ENCODE assay signal across 10 cellular contexts in the genomic region with DNA sequence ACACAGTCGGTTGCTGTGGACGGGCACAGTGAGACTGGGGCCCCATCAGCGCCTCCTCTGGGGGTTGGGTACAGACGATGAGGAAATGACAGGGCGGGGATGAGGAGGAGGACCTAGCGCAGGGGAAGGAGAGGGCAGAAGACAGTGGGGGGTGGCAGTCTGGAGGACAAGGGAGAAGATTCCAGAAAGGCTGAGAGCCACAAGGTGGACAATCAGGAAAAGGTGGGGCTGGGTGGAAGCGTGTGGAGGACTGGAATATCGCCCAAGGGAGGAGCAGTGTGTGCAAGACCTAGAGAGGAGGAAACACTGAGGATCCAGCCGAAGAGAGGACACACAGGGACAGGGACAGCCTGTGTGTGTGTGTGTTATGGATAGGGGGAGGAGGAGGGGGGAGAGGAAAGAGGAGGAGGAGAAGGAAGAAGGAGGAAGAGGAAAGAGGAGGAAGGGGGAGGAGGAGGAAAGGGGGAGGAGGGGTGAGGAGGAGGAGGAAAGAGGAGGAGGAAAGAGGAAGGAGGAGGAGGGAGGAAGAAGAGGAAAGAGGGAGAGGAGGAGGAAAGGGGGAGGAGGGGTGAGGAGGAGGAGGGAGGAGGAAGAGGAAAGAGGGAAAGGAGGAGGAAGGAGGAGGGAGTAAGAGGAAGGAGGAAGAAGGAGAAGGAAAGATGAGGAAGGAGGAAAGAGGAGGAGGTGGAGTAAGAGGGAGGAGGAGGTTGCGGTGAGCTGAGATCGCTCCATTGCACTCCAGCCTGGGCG. TPM values are rescaled to one million over a fixed set of nuclear protein-coding genes. Genes with fewer than 3 reads are reported as not detected.
DNase-seq lines count a peak whose midpoint lies in the region; ATAC-seq and TF ChIP-seq lines count a peak whose summit lies in the region.
"Had no signal": no experiment of that assay in that cellular context is flagged by ENCODE, and none has a peak within 500 bp of the region (broad histone marks: within the 10 kb centered on the region; RNA-seq: fewer than 3 reads in every experiment).

No MANE protein-coding gene starts in this region.

- peaks cover 2% of the 10 kb centered on the region for H3K27me3 ChIP-seq in lower lobe of right lung (ENCODE audit: low read depth)

- no peaks in the 10 kb centered on the region for H3K9me3 ChIP-seq in lower lobe of right lung

- DNase-seq in Right ventricle myocardium superior (peak; percentile 32), cardiac septum (ENCODE audit: low spot score) (no peak), lower lobe of right lung (peak; percentile 39), substantia nigra (lab: John Stamatoyannopoulos, UW) (peak in 11 of 49 donors; percentile 9 to 47 (median 32)), DMS 273 (lab: John Stamatoyannopoulos, UW; ENCODE audit: unreplicated experiment) (no peak), NCI-H146 (lab: John Stamatoyannopoulos, UW) (no peak), AML-193 (lab: John Stamatoyannopoulos, UW) (no peak)
- DNase-seq in activated CD8-positive, alpha-beta memory T cell treated with anti-CD3 and anti-CD28 coated beads, Interleukin-2, amount 50 U/mL, for 48 hours: peak; percentile 68

- H3K4me3 ChIP-seq in lower lobe of right lung: no peak overlapping the region

- no peak for ATAC-seq in Right ventricle myocardium superior (ENCODE audit: poor library complexity)
- peak; percentile 52 to 55 for ATAC-seq in lower lobe of right lung

- no peaks in the 10 kb centered on the region for H3K36me3 ChIP-seq in lower lobe of right lung

- H3K4me1 ChIP-seq in lower lobe of right lung: peaks cover 1% of the 10 kb centered on the region

- intact Hi-C loops in Right ventricle myocardium superior (cut with DNase I) (no loop called here), cardiac septum (cut with DNase I) (no loop called here), lower lobe of right lung (cut with DNase I) (no loop called here)

- H3K27ac ChIP-seq in lower lobe of right lung (no peak overlapping the region), substantia nigra (ENCODE audit: low read depth, low read length, poor library complexity, severe bottlenecking) (peak overlapping the region; percentile 67)
- H3K27ac ChIP-seq: C4-2B had no signal

- no peak for TF ChIP-seq CTCF in lower lobe of right lung (IDR thresholded peaks at IDR 0.05)

RNA-seq across cellular contexts. Expression of a gene that starts 15.8 kb away (rescaled TPM):
- 2.0 TPM for total RNA-seq in Right ventricle myocardium superior
- 1.1 TPM for total RNA-seq in cardiac septum
- total RNA-seq in lower lobe of right lung: 2.2 TPM

RNA-seq across cellular contexts. Expression of a gene that starts 16.2 kb away (rescaled TPM):
- total RNA-seq in Right ventricle myocardium superior (68.7 TPM), cardiac septum (106 TPM), lower lobe of right lung (95.6 TPM)

RNA-seq across cellular contexts. Expression of a gene that starts 18.5 kb away (rescaled TPM):
- total RNA-seq in Right ventricle myocardium superior: 39.8 TPM
- total RNA-seq in cardiac septum: 36.1 TPM
- total RNA-seq in lower lobe of right lung: 40.4 TPM

RNA-seq across cellular contexts. Expression of a gene that starts 21.2 kb away (rescaled TPM):
- total RNA-seq in Right ventricle myocardium superior: not detected
- total RNA-seq in cardiac septum: not detected
- total RNA-seq in lower lobe of right lung: not detected
- total RNA-seq: NCI-H460 had no signal

RNA-seq across cellular contexts. Expression of a gene that starts 59.8 kb away (rescaled TPM):
- total RNA-seq in Right ventricle myocardium superior (not detected), cardiac septum (not detected), lower lobe of right lung (not detected)
- total RNA-seq: NCI-H460 had no signal

Comparison
In these comparisons a context has a peak if more than half of its experiments do, and no peak if none do; other contexts are left out.
1. DNase-seq: peak in Right ventricle myocardium superior (single experiment), activated CD8-positive, alpha-beta memory T cell treated with anti-CD3 and anti-CD28 coated beads, Interleukin-2, amount 50 U/mL, for 48 hours (single experiment) and lower lobe of right lung (single experiment); none in cardiac septum (single experiment), DMS 273 (single experiment), NCI-H146 (single experiment) and AML-193 (0 of 2).